ENCODE assay signal across 22 cellular contexts in genomic region chr17:65786479-65786878, GRCh38.
"Had no signal": no experiment of that assay in that cellular context is flagged by ENCODE, and none has a peak within 500 bp of the region (broad histone marks: within the 10 kb centered on the region; RNA-seq: fewer than 3 reads in every experiment).

No MANE protein-coding gene starts in this region.

- H3K36me3 ChIP-seq: SJSA1 had no signal

- H3K4me3 Mint-ChIP-seq: T-cell had no signal

- H3K9me3 ChIP-seq: SJSA1 had no signal

- H3K27me3 ChIP-seq: SJSA1 had no signal

- DNase-seq: Karpas-422, KG1, MM.1S, NCI-H1092 treated with DMSO at 0.1 percent for 48 hours, NCI-H1436, NCI-H187, NCI-H2029, NCI-H2081 treated with DMSO at 0.1 percent for 48 hours, NCI-H2171, NCI-H226, NCI-H446, NCI-H510A, NCI-H524 treated with DMSO at 0.1 percent for 48 hours, NCI-H69, NCI-H774, Right ventricle myocardium superior, RPMI8226, SIG-M5, SW 1271, T-cell had no signal

- H3K4me3 ChIP-seq: SJSA1, SK-N-MC had no signal

- H3K4me1 Mint-ChIP-seq: T-cell had no signal

- H3K27ac Mint-ChIP-seq: T-cell had no signal

- ATAC-seq: T-cell had no signal

- H3K36me3 Mint-ChIP-seq: T-cell had no signal
